28 cellular contexts compared by ENCODE assay signal in the genomic region with DNA sequence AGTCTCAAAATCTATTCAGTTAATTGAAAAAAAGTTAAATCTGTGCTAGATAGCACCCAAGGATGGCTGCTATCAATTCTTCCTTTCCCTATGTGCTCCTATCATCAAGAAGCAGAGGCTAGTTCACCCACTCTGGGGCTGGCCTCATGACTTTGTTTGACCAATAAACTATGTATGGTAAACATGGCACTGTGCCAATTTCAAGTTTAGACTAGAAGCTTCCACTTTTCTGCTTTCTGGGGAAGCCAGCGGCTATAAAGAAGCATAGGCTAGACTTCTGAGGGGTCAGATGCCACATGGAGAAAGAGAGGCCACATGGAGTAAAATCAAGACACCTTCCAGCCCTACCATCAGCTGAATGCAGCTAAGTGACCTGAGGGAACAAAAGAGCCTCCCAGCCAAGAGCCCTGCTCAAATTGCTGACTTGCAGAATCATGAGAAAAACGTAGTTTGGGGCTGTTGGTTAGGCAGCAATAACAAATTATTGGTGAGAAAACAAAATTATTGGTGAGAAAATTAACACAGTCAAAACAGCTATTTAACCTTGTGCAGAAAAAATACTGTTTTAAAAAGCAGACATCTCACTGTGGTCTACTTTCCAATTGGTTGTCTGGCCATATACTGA.
DNase-seq lines count a peak whose midpoint lies in the region; ATAC-seq, FAIRE-seq and TF ChIP-seq lines count a peak whose summit lies in the region.
"Had no signal": no experiment of that assay in that cellular context is flagged by ENCODE, and none has a peak within 500 bp of the region (broad histone marks: within the 10 kb centered on the region; RNA-seq: fewer than 3 reads in every experiment).

No MANE protein-coding gene starts in this region.

- POLR2A ChIA-PET in HepG2 (lab: Yijun Ruan, JAX): no interaction called here

- no peaks in the 10 kb centered on the region for H3K79me2 ChIP-seq in HepG2 (ENCODE audit: insufficient read depth, low read length)

- CTCF ChIA-PET in HepG2 (lab: Yijun Ruan, JAX; ENCODE audit: low intra/inter-chr PET ratio, low total read pairs): no interaction called here

- intact Hi-C loops in HepG2 (cut with micrococcal nuclease; ENCODE audit: unreplicated experiment) (no loop called here), right lobe of liver (cut with DNase I) (no loop called here)

- no peak for TF ChIP-seq POLR2A in HepG2 (IDR thresholded peaks at IDR 0.05; ENCODE audit: insufficient read depth in 1 of 2, low read depth in 2 of 2, low read length in 2 of 2)
- TF ChIP-seq POLR2A in right lobe of liver (IDR thresholded peaks at IDR 0.05): no peak

- in situ Hi-C loops in HepG2 (cut with HindIII; ENCODE audit: extremely low pct_ligation_motif_present, low pct_unique_long_range_greater_than_20kb): no loop called here

- WGBS in HepG2 (ENCODE audit: low lambda C conversion rate): 0% methylated on average over 2 of the region's 2 CpGs
- WGBS in right lobe of liver (ENCODE audit: insufficient coverage, low coverage, low lambda C conversion rate, missing lambda C conversion rate): 39% methylated on average over 2 of the region's 2 CpGs

- ATAC-seq in HepG2 (no peak), right lobe of liver (no peak), HG03135 (IDR thresholded peaks at IDR 0.05; ENCODE audit: unreplicated experiment) (no peak)
- ATAC-seq: GM12878, GM23338, T-cell had no signal

- no peak overlapping the region for H3K4me2 ChIP-seq in HepG2 (ENCODE audit: low read depth, low read length)
- H3K4me2 ChIP-seq: BLaER1, GM23338 had no signal

- H3K9me3 ChIP-seq in HepG2 (ENCODE audit: low read length) (no peaks in the 10 kb centered on the region), right lobe of liver (no peaks in the 10 kb centered on the region)
- H3K9me3 ChIP-seq: BLaER1, HAP-1, MG63, SJSA1 had no signal

- FAIRE-seq in HepG2 (lab: Jason Lieb, UNC) (no peak), bronchial epithelial cell (lab: Jason Lieb, UNC) (no peak)
- FAIRE-seq: GM12878 had no signal

- H3K4me1 ChIP-seq in HepG2 (ENCODE audit: insufficient read depth, low read length) (no peaks in the 10 kb centered on the region), right lobe of liver (no peaks in the 10 kb centered on the region)
- H3K4me1 ChIP-seq: BLaER1, HAP-1, SJSA1 had no signal

- H3K27ac ChIP-seq in HepG2 (ENCODE audit: extremely low read length, insufficient read depth, low read length) (no peak overlapping the region), right lobe of liver (no peak overlapping the region)
- H3K27ac ChIP-seq: BLaER1, HL-60, SJSA1 had no signal

- no peak for TF ChIP-seq EP300 in HepG2 (IDR thresholded peaks at IDR 0.05; ENCODE audit: low read depth in 2 of 2, low read length in 2 of 2)
- TF ChIP-seq EP300 in HepG2 (CRISPR knock-in tag; IDR thresholded peaks at IDR 0.05; ENCODE audit: borderline replicate concordance): no peak

- no TSS peak for BruUV-seq in HepG2 (replicated peaks; lab: Mats Ljungman, UMichigan)

- no peaks in the 10 kb centered on the region for H4K20me1 ChIP-seq in HepG2 (ENCODE audit: insufficient read depth, low read length)
- H4K20me1 ChIP-seq: BLaER1 had no signal

- TF ChIP-seq CTCF in HepG2 (CRISPR knock-in tag; IDR thresholded peaks at IDR 0.05) (no peak), right lobe of liver (IDR thresholded peaks at IDR 0.05) (no peak), bronchial epithelial cell (IDR thresholded peaks at IDR 0.05; ENCODE audit: insufficient read depth, low read length, severe bottlenecking) (no peak)

- H2AFZ ChIP-seq in HepG2 (ENCODE audit: low read length): no peak overlapping the region
- H2AFZ ChIP-seq: GM23338 had no signal

- H3K9ac ChIP-seq in HepG2 (ENCODE audit: insufficient read depth, low read depth, low read length): no peak overlapping the region
- H3K9ac ChIP-seq: BLaER1 had no signal

- H3K4me3 ChIP-seq in HepG2 (replicated peaks in 1 of 3; ENCODE audit: insufficient read depth in 1 of 3, low read depth in 2 of 3, low read length in 3 of 3) (no peak overlapping the region), right lobe of liver (no peak overlapping the region), bronchial epithelial cell (ENCODE audit: low read depth, low read length) (no peak overlapping the region)
- H3K4me3 ChIP-seq: BLaER1, GM12878, GM23338, HAP-1, MG63, SJSA1 had no signal

- no peak for TF ChIP-seq RAD21 in HepG2 (CRISPR knock-in tag; IDR thresholded peaks at IDR 0.05)

- peak; percentile 13 for DNase-seq in NCI-H1092 treated with DMSO at 0.1 percent for 48 hours (lab: John Stamatoyannopoulos, UW)
- no peak for DNase-seq in NCI-H1092 (lab: John Stamatoyannopoulos, UW)
- no peak for DNase-seq in HepG2 (ENCODE audit: low spot score)
- no peak for DNase-seq in right lobe of liver
- DNase-seq in bronchial epithelial cell (ENCODE audit: low read depth): peak; percentile 10
- no peak for DNase-seq in SW480 (ENCODE audit: low spot score)
- DNase-seq in cerebellar cortex (ENCODE audit: low spot score): no peak
- DNase-seq: CD4-positive, CD25-positive, alpha-beta regulatory T cell; DMS79; EL; GDM1; KBM-7; MG63; NCI-H1436 treated with DMSO at 0.1 percent for 48 hours; NCI-H187 treated with DMSO at 0.1 percent for 48 hours; NCI-H2227 treated with DMSO at 0.1 percent for 48 hours; NCI-H748 treated with DMSO at 0.1 percent for 48 hours; NK-92 treated with Interleukin-12 subunit alpha and Interleukin-12 subunit beta, amount 100 ng/mL, for 24 hours; Right ventricle myocardium superior; RPMI8226; T-cell had no signal

- H3K36me3 ChIP-seq in HepG2 (replicated peaks in 1 of 2; ENCODE audit: control insufficient read depth in 1 of 2, insufficient read depth in 2 of 2, low read length in 2 of 2) (no peaks in the 10 kb centered on the region), right lobe of liver (no peaks in the 10 kb centered on the region), bronchial epithelial cell (ENCODE audit: control insufficient read depth, insufficient read depth, low read length) (no peaks in the 10 kb centered on the region)
- H3K36me3 ChIP-seq: BLaER1, HAP-1, MG63, SJSA1 had no signal

- H3K27me3 ChIP-seq in HepG2 (ENCODE audit: control insufficient read depth in 1 of 2, insufficient read depth in 2 of 2, low read length in 2 of 2) (no peaks in the 10 kb centered on the region), right lobe of liver (no peaks in the 10 kb centered on the region), bronchial epithelial cell (ENCODE audit: control insufficient read depth, insufficient read depth, low read length) (no peaks in the 10 kb centered on the region)
- H3K27me3 ChIP-seq: BLaER1, MG63, SJSA1 had no signal

TF ChIP-seq in HepG2, 621 proteins besides CTCF, POLR2A, EP300 and RAD21:
- TF ChIP-seq CC2D1A (CRISPR knock-in tag; IDR thresholded peaks at IDR 0.05) (no peak), MAFK (conservative IDR thresholded peaks at IDR 0.05 in 1 of 2, IDR thresholded peaks at IDR 0.05 in 1 of 2; ENCODE audit: low read length in 2 of 2) (peak; percentile 92 to 95), MAFF (IDR thresholded peaks at IDR 0.05; ENCODE audit: low read depth, low read length) (peak; percentile 94)
TF ChIP-seq in HepG2: peak in this region for 2.

Comparison
In these comparisons a context has a peak if more than half of its experiments do, and no peak if none do; other contexts are left out.
1. DNase-seq: peak in NCI-H1092 treated with DMSO at 0.1 percent for 48 hours (single experiment) and bronchial epithelial cell (single experiment); none in NCI-H1092 (single experiment), HepG2 (single experiment), right lobe of liver (0 of 3), SW480 (single experiment) and cerebellar cortex (single experiment).